ENCODE assay signal across 8 cellular contexts in genomic region chr6:134287863-134288537, GRCh38. TPM values are rescaled to one million over a fixed set of nuclear protein-coding genes. Genes with fewer than 3 reads are reported as not detected.
A peak's percentile ranks its signal among the peaks of the same experiment; 100 is the strongest.
DNase-seq lines count a peak whose midpoint lies in the region; ATAC-seq and TF ChIP-seq lines count a peak whose summit lies in the region.

No MANE protein-coding gene starts in this region.

- peaks cover 3% of the 10 kb centered on the region for H3K27me3 Mint-ChIP-seq in glutamatergic neuron (ENCODE audit: unreplicated experiment)

- peak; percentile 56 for DNase-seq in M059J (ENCODE audit: low read depth)
- DNase-seq in erythroblast (lab: John Stamatoyannopoulos, UW) = peak; percentile 31 to 45
- DNase-seq in glutamatergic neuron = no peak
- DNase-seq in midbrain (lab: John Stamatoyannopoulos, UW) = no peak
- no peak for DNase-seq in transverse colon
- DNase-seq in left ventricle myocardium superior = no peak

- H2AFZ ChIP-seq in ACC112 (ENCODE audit: low read length, unreplicated experiment) = peak overlapping the region; percentile 27

- H3K27ac Mint-ChIP-seq in glutamatergic neuron (ENCODE audit: unreplicated experiment) = no peak overlapping the region

- H3K36me3 ChIP-seq in ACC112 (ENCODE audit: insufficient read depth, low read length) (no peaks in the 10 kb centered on the region), transverse colon (no peaks in the 10 kb centered on the region)

- H3K4me3 ChIP-seq in ACC112 (ENCODE audit: low read depth, low read length) = peak overlapping the region; percentile 42; the same call in 1 of the 2 replicates
- no peak overlapping the region for H3K4me3 ChIP-seq in transverse colon

- H3K27ac ChIP-seq in ACC112 (ENCODE audit: low read depth, low read length) = peak overlapping the region; percentile 100
- peak overlapping the region in 2 of 4 donors; percentile 42 to 46 for H3K27ac ChIP-seq in transverse colon

- H3K9me3 ChIP-seq in transverse colon = no peaks in the 10 kb centered on the region

- TF ChIP-seq POLR2A in erythroblast (IDR thresholded peaks at IDR 0.05; ENCODE audit: low read length) (no peak), transverse colon (IDR thresholded peaks at IDR 0.05) (no peak)

- H3K9me3 Mint-ChIP-seq in glutamatergic neuron (ENCODE audit: unreplicated experiment) = no peaks in the 10 kb centered on the region

- no peaks in the 10 kb centered on the region for H3K27me3 ChIP-seq in ACC112 (ENCODE audit: insufficient read depth, low read length)
- H3K27me3 ChIP-seq in transverse colon = no peaks in the 10 kb centered on the region

- in situ Hi-C loops in transverse colon (cut with MboI; ENCODE audit: low pct_ligation_motif_present in 1 of 4, low pct_unique_long_range_greater_than_20kb in 1 of 4, low sequenced_read_pairs in 3 of 4) = no loop called here

- intact Hi-C loops in transverse colon (cut with DNase I; ENCODE audit: low total_unique reads) = no loop called here
- intact Hi-C loops in left ventricle myocardium superior (cut with micrococcal nuclease) = no loop called here

- H3K4me1 Mint-ChIP-seq in glutamatergic neuron (ENCODE audit: low read depth, unreplicated experiment) = no peaks in the 10 kb centered on the region

- TF ChIP-seq CTCF in glutamatergic neuron (IDR thresholded peaks at IDR 0.05; ENCODE audit: partially characterized antibody, unreplicated experiment) = no peak
- no peak for TF ChIP-seq CTCF in transverse colon (IDR thresholded peaks at IDR 0.05)

- ATAC-seq in GM21390 (IDR thresholded peaks at IDR 0.05; ENCODE audit: unreplicated experiment) (peak; percentile 53), left ventricle myocardium superior (no peak)

- H3K4me1 ChIP-seq in ACC112 (ENCODE audit: control insufficient read depth, insufficient read depth, low read length, unreplicated experiment) (peaks cover 24% of the 10 kb centered on the region), transverse colon (peaks cover 0 to 13% (median 0%) of the 10 kb centered on the region in 4 donors)

- H3K79me2 ChIP-seq in ACC112 (ENCODE audit: control insufficient read depth, insufficient read depth, low read length, unreplicated experiment) = no peaks in the 10 kb centered on the region

- no peaks in the 10 kb centered on the region for H3K36me3 Mint-ChIP-seq in glutamatergic neuron (ENCODE audit: unreplicated experiment)

- no peak for TF ChIP-seq EP300 in transverse colon (IDR thresholded peaks at IDR 0.05; ENCODE audit: low read depth)

- 72 to 90% methylated on average over 2 of the region's 2 CpGs for WGBS in transverse colon (ENCODE audit: low coverage in 1 of 2), 2 donors

- no peak overlapping the region for H3K4me3 Mint-ChIP-seq in glutamatergic neuron (ENCODE audit: unreplicated experiment)

RNA-seq across cellular contexts. Expression of gene SGK1, which starts 29.9 kb away (rescaled TPM):
- total RNA-seq in M059J (2014; rRNA removed; shearing (Covaris generic)) = 53.2 and 112 TPM in 2 replicates
- 6.3 TPM for total RNA-seq in glutamatergic neuron (ENCODE audit: unreplicated experiment)
- 1,000 to 10,000 TPM in 2 of 4 donors, 100 to 1,000 TPM in 1, 10 to 100 TPM in 1; 46.2 to 1,239 (median 876) TPM for total RNA-seq in transverse colon
- total RNA-seq in left ventricle myocardium superior = 37.5 TPM

Comparison
In these comparisons a context has a peak if more than half of its experiments do, and no peak if none do; other contexts are left out.
1. DNase-seq: peak in M059J (single experiment) and erythroblast (2 of 2); none in glutamatergic neuron (single experiment), midbrain (single experiment), transverse colon (single experiment) and left ventricle myocardium superior (single experiment).